ENCODE assay signal across 8 cellular contexts in genomic region chr19:6425732-6426686, GRCh38. TPM values are rescaled to one million over a fixed set of nuclear protein-coding genes. Genes with fewer than 3 reads are reported as not detected.
A peak's percentile ranks its signal among the peaks of the same experiment; 100 is the strongest.
DNase-seq lines count a peak whose midpoint lies in the region; ATAC-seq, FAIRE-seq and TF ChIP-seq lines count a peak whose summit lies in the region.

No MANE protein-coding gene starts in this region.

- CTCF ChIA-PET in activated CD4-positive, alpha-beta memory T cell treated with anti-CD3 and anti-CD28 coated beads for 36 hours (lab: Charles Lee), result interaction anchor here (0.9 to 1.7 kb wide), 5 partner anchors 65 to 458 kb away, joined by 3 to 5 read pairs (median 4); partner anchors contain the start of gene CLPP

- WGBS in heart right ventricle, 2 donors, result 89 to 92% methylated on average over 22 to 23 of the region's 23 CpGs
- WGBS in thymus, result 97% methylated on average over 23 of the region's 23 CpGs

- H3K27me3 Mint-ChIP-seq in activated CD4-positive, alpha-beta memory T cell treated with anti-CD3 and anti-CD28 coated beads for 36 hours, result no peaks in the 10 kb centered on the region

- peak overlapping the region; percentile 92 for H3K27ac Mint-ChIP-seq in activated CD4-positive, alpha-beta memory T cell treated with anti-CD3 and anti-CD28 coated beads for 36 hours

- H3K36me3 ChIP-seq in heart right ventricle, result peaks cover 0 to 14% (median 0%) of the 10 kb centered on the region in 9 donors
- H3K36me3 ChIP-seq in thymus (ENCODE audit: control insufficient read depth, insufficient read depth), result peaks cover 12% of the 10 kb centered on the region

- POLR2A ChIA-PET in activated CD4-positive, alpha-beta memory T cell treated with anti-CD3 and anti-CD28 coated beads for 36 hours (lab: Charles Lee), result interaction anchor here (0.6 to 2.7 kb wide), 3 partner anchors 33 to 316 kb away, joined by 3 to 15 read pairs (median 5); partner anchors contain the start of genes ALKBH7 and GTF2F1

- no peak for FAIRE-seq in urothelium cell line (lab: Jason Lieb, UNC)

- ATAC-seq in heart right ventricle, result no peak
- no peak for ATAC-seq in left cardiac atrium

- H3K36me3 Mint-ChIP-seq in activated CD4-positive, alpha-beta memory T cell treated with anti-CD3 and anti-CD28 coated beads for 36 hours, result peaks cover 19% of the 10 kb centered on the region

- peak in 2 of 9 donors; percentile 7 to 13 for TF ChIP-seq CTCF in heart right ventricle (IDR thresholded peaks at IDR 0.05)

- H3K27ac ChIP-seq in heart right ventricle, result peak overlapping the region; percentile 32 to 94 (median 80)
- peak overlapping the region; percentile 90 for H3K27ac ChIP-seq in thymus (ENCODE audit: low read depth)

- H3K9me3 Mint-ChIP-seq in activated CD4-positive, alpha-beta memory T cell treated with anti-CD3 and anti-CD28 coated beads for 36 hours, result peaks cover 3% of the 10 kb centered on the region

- peak overlapping the region; percentile 75 for H3K4me3 Mint-ChIP-seq in activated CD4-positive, alpha-beta memory T cell treated with anti-CD3 and anti-CD28 coated beads for 36 hours

- H3K27me3 ChIP-seq in heart right ventricle (no peaks in the 10 kb centered on the region), thymus (ENCODE audit: control insufficient read depth, insufficient read depth) (no peaks in the 10 kb centered on the region)

- H3K4me3 ChIP-seq in heart right ventricle (peak overlapping the region in 9 of 10 donors; percentile 1 to 90 (median 30)), thymus (ENCODE audit: low read length) (peak overlapping the region; percentile 40)

- H3K4me1 Mint-ChIP-seq in activated CD4-positive, alpha-beta memory T cell treated with anti-CD3 and anti-CD28 coated beads for 36 hours (ENCODE audit: low read depth), result peaks cover 32% of the 10 kb centered on the region

- H3K9me3 ChIP-seq in heart right ventricle, result no peaks in the 10 kb centered on the region
- no peaks in the 10 kb centered on the region for H3K9me3 ChIP-seq in thymus (ENCODE audit: control insufficient read depth)

- no peak for DNase-seq in heart right ventricle
- no peak for DNase-seq in left cardiac atrium
- DNase-seq in activated CD4-positive, alpha-beta memory T cell treated with anti-CD3 and anti-CD28 coated beads for 36 hours, result peak; percentile 39
- peak; percentile 53 for DNase-seq in islet precursor cell
- DNase-seq in EL, result no peak
- no peak for DNase-seq in urothelium cell line (ENCODE audit: low spot score)
- no peak for DNase-seq in epidermal melanocyte (ENCODE audit: insufficient read length, low spot score)

- intact Hi-C loops in heart right ventricle (cut with DNase I), result loop anchor here in 3 of 10 donors (1.0 to 10.0 kb wide), 4 partner anchors 33 to 53 kb away; partner anchors contain the start of genes ALKBH7 (in 3 of the 3), GTF2F1 (in 1 of the 3) and PSPN (in 1 of the 3)
- intact Hi-C loops in left cardiac atrium (cut with DNase I), result no loop called here
- intact Hi-C loops in activated CD4-positive, alpha-beta memory T cell treated with anti-CD3 and anti-CD28 coated beads for 36 hours (cut with micrococcal nuclease), result loop anchor here (1.0 to 2.0 kb wide), 9 partner anchors 33 to 522 kb away; partner anchors contain the start of genes CLPP, DENND1C, GTF2F1 and SH2D3A

- peaks cover 10 to 34% (median 29%) of the 10 kb centered on the region in 9 donors for H3K4me1 ChIP-seq in heart right ventricle
- H3K4me1 ChIP-seq in thymus (ENCODE audit: control insufficient read depth, insufficient read depth, low read length), result peaks cover 14% of the 10 kb centered on the region

RNA-seq across cellular contexts. Expression of gene KHSRP, which starts 1.4 kb away (rescaled TPM):
- total RNA-seq in heart right ventricle (100 to 1,000 TPM in 3 of 10 donors, 10 to 100 TPM in 7; 77.3 to 125 (median 90.5) TPM), left cardiac atrium (100 to 1,000 TPM in 1 of 2 donors, 10 to 100 TPM in 1; 99.3 to 135 TPM)
- polyA plus RNA-seq in heart right ventricle (10 to 100 TPM; 50.9 to 73.7 TPM), thymus (93.1 TPM)
- total RNA-seq in activated CD4-positive, alpha-beta memory T cell treated with anti-CD3 and anti-CD28 coated beads for 36 hours, result 100 to 1,000 TPM; 296 to 305 TPM

RNA-seq across cellular contexts. Expression of gene SLC25A41, which starts 7.6 kb away (rescaled TPM):
- total RNA-seq in heart right ventricle, result under 1 TPM in 6 of 10 donors, not detected in 4; 0.17 to 0.48 (median 0.38) TPM
- polyA plus RNA-seq in heart right ventricle, result 1 to 10 TPM; 1.4 to 1.7 TPM
- under 1 TPM; 0.18 TPM for total RNA-seq in left cardiac atrium
- not detected for total RNA-seq in activated CD4-positive, alpha-beta memory T cell treated with anti-CD3 and anti-CD28 coated beads for 36 hours
- 0.27 TPM for polyA plus RNA-seq in thymus

RNA-seq across cellular contexts. Expression of gene GTF2F1, which starts 33.0 kb away (rescaled TPM):
- 10 to 100 TPM; 26.4 to 36.4 (median 30.8) TPM for total RNA-seq in heart right ventricle
- 10 to 100 TPM; 23.3 to 44.8 TPM for polyA plus RNA-seq in heart right ventricle
- 10 to 100 TPM; 29.6 to 33.0 TPM for total RNA-seq in left cardiac atrium
- 10 to 100 TPM; 67.0 to 70.9 TPM for total RNA-seq in activated CD4-positive, alpha-beta memory T cell treated with anti-CD3 and anti-CD28 coated beads for 36 hours
- 41.5 TPM for polyA plus RNA-seq in thymus

RNA-seq across cellular contexts. Expression of gene SLC25A23, which starts 33.6 kb away (rescaled TPM):
- total RNA-seq in heart right ventricle (100 to 1,000 TPM in 5 of 10 donors, 10 to 100 TPM in 5; 72.2 to 126 (median 95.4) TPM), left cardiac atrium (10 to 100 TPM; 58.8 to 69.2 TPM)
- polyA plus RNA-seq in heart right ventricle (100 to 1,000 TPM in 1 of 2 donors, 10 to 100 TPM in 1; 53.4 to 104 TPM), thymus (8.8 TPM)
- total RNA-seq in activated CD4-positive, alpha-beta memory T cell treated with anti-CD3 and anti-CD28 coated beads for 36 hours, result 10 to 100 TPM; 28.6 to 29.6 TPM

RNA-seq across cellular contexts. Expression of gene CRB3, which starts 38.1 kb away (rescaled TPM):
- total RNA-seq in heart right ventricle, result not detected
- polyA plus RNA-seq in heart right ventricle, result under 1 TPM in 1 of 2 donors, not detected in 1; 0.28 TPM
- not detected for total RNA-seq in left cardiac atrium
- total RNA-seq in activated CD4-positive, alpha-beta memory T cell treated with anti-CD3 and anti-CD28 coated beads for 36 hours, result 1 to 10 TPM; 1.6 to 2.4 TPM
- 7.0 TPM for polyA plus RNA-seq in thymus

Comparison
In these comparisons a context has a peak if more than half of its experiments do, and no peak if none do; other contexts are left out.
1. DNase-seq: peak in activated CD4-positive, alpha-beta memory T cell treated with anti-CD3 and anti-CD28 coated beads for 36 hours (single experiment) and islet precursor cell (single experiment); none in heart right ventricle (0 of 2), left cardiac atrium (single experiment), EL (single experiment), urothelium cell line (single experiment) and epidermal melanocyte (single experiment).